Comparison of ENCODE assay signal across 1 cellular context in the genomic region with DNA sequence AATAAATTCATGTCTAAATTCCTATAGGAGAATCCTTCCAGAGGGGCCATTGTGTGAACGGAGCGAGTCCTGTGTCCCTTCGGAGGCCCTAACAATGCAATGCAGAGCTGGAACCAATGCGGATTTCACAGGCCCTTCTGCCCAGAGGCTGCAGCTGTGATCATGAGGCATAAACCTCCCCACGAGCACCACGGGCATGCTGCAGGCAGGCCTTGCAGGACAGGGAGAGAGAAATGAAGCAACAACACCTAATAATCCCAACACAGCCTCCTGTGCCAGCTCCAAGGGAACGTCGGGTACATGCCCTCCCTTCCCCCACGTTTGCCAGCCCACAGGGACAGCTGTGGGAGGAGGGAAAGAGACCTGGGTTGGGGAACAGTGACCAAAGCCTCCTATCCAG.
TF ChIP-seq lines count a peak whose summit lies in the region.

No MANE protein-coding gene starts in this region.

TF ChIP-seq in WTC11, 78 proteins besides CTCF, POLR2A, EP300 and RAD21 (continued from another document):
- TF ChIP-seq ZNF138 (CRISPR knock-in tag; conservative IDR thresholded peaks at IDR 0.05) (no peak), USF1 (CRISPR knock-in tag; IDR thresholded peaks at IDR 0.05) (no peak)
- TF ChIP-seq, protein P1, sequence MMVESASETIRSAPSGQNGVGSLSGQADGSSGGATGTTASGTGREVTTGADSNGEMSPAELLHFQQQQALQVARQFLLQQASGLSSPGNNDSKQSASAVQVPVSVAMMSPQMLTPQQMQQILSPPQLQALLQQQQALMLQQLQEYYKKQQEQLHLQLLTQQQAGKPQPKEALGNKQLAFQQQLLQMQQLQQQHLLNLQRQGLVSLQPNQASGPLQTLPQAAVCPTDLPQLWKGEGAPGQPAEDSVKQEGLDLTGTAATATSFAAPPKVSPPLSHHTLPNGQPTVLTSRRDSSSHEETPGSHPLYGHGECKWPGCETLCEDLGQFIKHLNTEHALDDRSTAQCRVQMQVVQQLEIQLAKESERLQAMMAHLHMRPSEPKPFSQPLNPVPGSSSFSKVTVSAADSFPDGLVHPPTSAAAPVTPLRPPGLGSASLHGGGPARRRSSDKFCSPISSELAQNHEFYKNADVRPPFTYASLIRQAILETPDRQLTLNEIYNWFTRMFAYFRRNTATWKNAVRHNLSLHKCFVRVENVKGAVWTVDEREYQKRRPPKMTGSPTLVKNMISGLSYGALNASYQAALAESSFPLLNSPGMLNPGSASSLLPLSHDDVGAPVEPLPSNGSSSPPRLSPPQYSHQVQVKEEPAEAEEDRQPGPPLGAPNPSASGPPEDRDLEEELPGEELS (CRISPR knock-in tag; IDR thresholded peaks at IDR 0.05) = no peak
